2 cellular contexts compared by ENCODE assay signal in the genomic region with DNA sequence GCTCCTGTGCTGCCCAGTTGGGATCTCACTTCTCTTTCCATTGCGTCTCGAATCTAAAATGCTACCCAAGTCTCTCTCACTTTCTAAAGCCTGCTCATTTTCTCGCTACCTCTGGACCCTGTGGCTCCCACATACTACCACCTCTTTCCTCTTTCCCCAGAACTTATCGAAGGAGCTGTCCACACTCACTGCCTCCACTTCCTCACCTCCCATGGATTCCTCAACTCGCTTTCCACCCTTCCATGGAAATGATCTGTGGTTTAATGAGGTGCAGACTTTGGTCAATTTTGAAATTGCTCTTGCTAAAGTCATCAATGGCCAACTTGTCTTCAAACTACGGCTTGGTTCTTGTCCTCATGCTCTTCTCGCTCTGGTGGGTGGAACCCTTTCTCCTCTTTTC.
TF ChIP-seq lines count a peak whose summit lies in the region.

No MANE protein-coding gene starts in this region.

TF ChIP-seq in IMR-90, 13 proteins besides CTCF, POLR2A, EP300 and RAD21:
- TF ChIP-seq RFX5 (IDR thresholded peaks at IDR 0.05; ENCODE audit: low read depth, low read length) = no peak
- TF ChIP-seq MAZ (IDR thresholded peaks at IDR 0.05; ENCODE audit: borderline replicate concordance, low read depth, low read length) = no peak
- TF ChIP-seq CHD1 (IDR thresholded peaks at IDR 0.05; ENCODE audit: low read depth, low read length) = no peak

TF ChIP-seq in GM12878, 131 proteins besides CTCF, POLR2A, EP300 and RAD21:
- TF ChIP-seq, protein P1, sequence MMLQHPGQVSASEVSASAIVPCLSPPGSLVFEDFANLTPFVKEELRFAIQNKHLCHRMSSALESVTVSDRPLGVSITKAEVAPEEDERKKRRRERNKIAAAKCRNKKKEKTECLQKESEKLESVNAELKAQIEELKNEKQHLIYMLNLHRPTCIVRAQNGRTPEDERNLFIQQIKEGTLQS (IDR thresholded peaks at IDR 0.05; ENCODE audit: borderline replicate concordance, extremely low read depth, low read depth, low read length) = no peak
- TF ChIP-seq ESRRA (IDR thresholded peaks at IDR 0.05; ENCODE audit: low read length) (no peak), ZNF207 (IDR thresholded peaks at IDR 0.05; ENCODE audit: borderline replicate concordance) (no peak), CREM (IDR thresholded peaks at IDR 0.05; ENCODE audit: low read depth) (no peak), JUNB (IDR thresholded peaks at IDR 0.05) (no peak), NFYA (IDR thresholded peaks at IDR 0.05; ENCODE audit: borderline replicate concordance, low read depth, low read length) (no peak), ASH2L (IDR thresholded peaks at IDR 0.05; ENCODE audit: borderline replicate concordance, low read depth) (no peak), POU2F2 (IDR thresholded peaks at IDR 0.05; ENCODE audit: borderline replicate concordance, low read depth, low read length) (no peak), IRF4 (IDR thresholded peaks at IDR 0.05; ENCODE audit: low read depth, low read length) (no peak), SUPT20H (IDR thresholded peaks at IDR 0.05; ENCODE audit: borderline replicate concordance, control insufficient read depth, low read depth, low read length) (no peak), BHLHE40 (IDR thresholded peaks at IDR 0.05; ENCODE audit: borderline replicate concordance in 1 of 2, low read depth in 2 of 2, low read length in 1 of 2) (no peak), SRF (IDR thresholded peaks at IDR 0.05; ENCODE audit: low read depth in 2 of 2, low read length in 2 of 2) (no peak)
